ENCODE assay signal across 22 cellular contexts in genomic region chr9:127507751-127508648, GRCh38.
"Had no signal": no experiment of that assay in that cellular context is flagged by ENCODE, and none has a peak within 500 bp of the region (broad histone marks: within the 10 kb centered on the region; RNA-seq: fewer than 3 reads in every experiment).

No MANE protein-coding gene starts in this region.

- H3K27ac ChIP-seq: ascending aorta, neural progenitor cell, psoas muscle, right atrium auricular region, suprapubic skin, WERI-Rb-1 had no signal

- ATAC-seq: activated CD8-positive, alpha-beta T cell treated with anti-CD3 and anti-CD28 coated beads for 36 hours; activated naive CD4-positive, alpha-beta T cell treated with anti-CD3 and anti-CD28 coated beads, Interleukin-2, amount 50 U/mL, for 72 hours; effector memory CD8-positive, alpha-beta T cell; gastroesophageal sphincter; heart left ventricle; psoas muscle; T-cell had no signal

- H3K9ac ChIP-seq: neural progenitor cell had no signal

- H3K4me1 ChIP-seq: psoas muscle had no signal

- H3K4me3 ChIP-seq: ascending aorta, esophagus squamous epithelium, gastroesophageal sphincter, heart left ventricle, neural progenitor cell, ovary, psoas muscle, right atrium auricular region, stomach, suprapubic skin, transverse colon had no signal

- H3K36me3 ChIP-seq: neural progenitor cell, ovary had no signal

- DNase-seq: activated CD4-positive, alpha-beta T cell treated with anti-CD3 and anti-CD28 coated beads, Interleukin-2, amount 10 ng/mL, durations not matched to agents 7 days and 5 days; activated CD4-positive, CD25-positive, alpha-beta regulatory T cell treated with anti-CD3 and anti-CD28 coated beads, Interleukin-2, amount 50 U/mL, for 72 hours; activated CD8-positive, alpha-beta T cell treated with anti-CD3 and anti-CD28 coated beads for 36 hours; activated T-cell treated with anti-CD3 and anti-CD28 coated beads, Interleukin-2, amount 50 U/mL, for 1 hour; central memory CD4-positive, alpha-beta T cell; effector memory CD8-positive, alpha-beta T cell; esophagus squamous epithelium; naive B cell; psoas muscle; stimulated activated CD4-positive, alpha-beta T cell treated with anti-CD3 and anti-CD28 coated beads, Interleukin-1b, Interleukin-23, amount 100 ng/mL, for 48 hours; stomach; T-cell; transverse colon; WERI-Rb-1 had no signal

- H3K4me2 ChIP-seq: neural progenitor cell had no signal

- H3K27me3 ChIP-seq: ascending aorta, esophagus squamous epithelium, gastroesophageal sphincter, heart left ventricle, neural progenitor cell, ovary, right atrium auricular region, stomach, suprapubic skin, transverse colon had no signal

- H2AFZ ChIP-seq: neural progenitor cell had no signal

- H3K9me3 ChIP-seq: ascending aorta, esophagus squamous epithelium, gastroesophageal sphincter, heart left ventricle, ovary, psoas muscle, right atrium auricular region, stomach, suprapubic skin, transverse colon had no signal
